In genomic region chr14:82075566-82075965, GRCh38 we compare ENCODE assay signal across 9 cellular contexts.
DNase-seq lines count a peak whose midpoint lies in the region; ATAC-seq and TF ChIP-seq lines count a peak whose summit lies in the region.
"Had no signal": no experiment of that assay in that cellular context is flagged by ENCODE, and none has a peak within 500 bp of the region (broad histone marks: within the 10 kb centered on the region; RNA-seq: fewer than 3 reads in every experiment).

No MANE protein-coding gene starts in this region.

- no peaks in the 10 kb centered on the region for H3K27me3 Mint-ChIP-seq in activated naive CD8-positive, alpha-beta T cell treated with anti-CD3 and anti-CD28 coated beads, Interleukin-2, amount 10 ng/mL, durations not matched to agents 7 days and 5 days
- H3K27me3 Mint-ChIP-seq: activated B cell treated with CpG ODN at 0.5 μM for 24 hours had no signal

- H3K9me3 Mint-ChIP-seq in activated naive CD8-positive, alpha-beta T cell treated with anti-CD3 and anti-CD28 coated beads, Interleukin-2, amount 10 ng/mL, durations not matched to agents 7 days and 5 days, result peaks cover 1% of the 10 kb centered on the region

- intact Hi-C loops in right lobe of liver (cut with DNase I), result no loop called here

- no peaks in the 10 kb centered on the region for H3K4me1 Mint-ChIP-seq in activated naive CD8-positive, alpha-beta T cell treated with anti-CD3 and anti-CD28 coated beads, Interleukin-2, amount 10 ng/mL, durations not matched to agents 7 days and 5 days
- H3K4me1 Mint-ChIP-seq: activated B cell treated with CpG ODN at 0.5 μM for 24 hours had no signal

- no peaks in the 10 kb centered on the region for H3K36me3 ChIP-seq in right lobe of liver

- no peak overlapping the region for H3K4me3 Mint-ChIP-seq in activated naive CD8-positive, alpha-beta T cell treated with anti-CD3 and anti-CD28 coated beads, Interleukin-2, amount 10 ng/mL, durations not matched to agents 7 days and 5 days
- H3K4me3 Mint-ChIP-seq: activated B cell treated with CpG ODN at 0.5 μM for 24 hours had no signal

- H3K4me1 ChIP-seq in right lobe of liver, result no peaks in the 10 kb centered on the region

- TF ChIP-seq CTCF in right lobe of liver (IDR thresholded peaks at IDR 0.05), result no peak

- H3K9me3 ChIP-seq in right lobe of liver, result no peaks in the 10 kb centered on the region

- POLR2A ChIA-PET in activated naive CD8-positive, alpha-beta T cell treated with anti-CD3 and anti-CD28 coated beads, Interleukin-2, amount 10 ng/mL, durations not matched to agents 7 days and 5 days (lab: Charles Lee), result no interaction called here

- no peaks in the 10 kb centered on the region for H3K36me3 Mint-ChIP-seq in activated naive CD8-positive, alpha-beta T cell treated with anti-CD3 and anti-CD28 coated beads, Interleukin-2, amount 10 ng/mL, durations not matched to agents 7 days and 5 days

- no peak overlapping the region for H3K27ac ChIP-seq in right lobe of liver

- no peak for TF ChIP-seq EP300 in Ishikawa (IDR thresholded peaks at IDR 0.05; ENCODE audit: borderline replicate concordance)

- no peak for TF ChIP-seq RAD21 in Ishikawa (IDR thresholded peaks at IDR 0.05; ENCODE audit: low read depth)

- H3K4me3 ChIP-seq in right lobe of liver, result no peak overlapping the region

- ATAC-seq in activated naive CD8-positive, alpha-beta T cell treated with anti-CD3 and anti-CD28 coated beads, Interleukin-2, amount 10 ng/mL, durations not matched to agents 7 days and 5 days (ENCODE audit: low read depth), result no peak
- ATAC-seq in right lobe of liver, result peak; percentile 59 to 76 (median 75)

- H3K27ac Mint-ChIP-seq in activated naive CD8-positive, alpha-beta T cell treated with anti-CD3 and anti-CD28 coated beads, Interleukin-2, amount 10 ng/mL, durations not matched to agents 7 days and 5 days, result no peak overlapping the region
- H3K27ac Mint-ChIP-seq: activated B cell treated with CpG ODN at 0.5 μM for 24 hours had no signal

- H3K27me3 ChIP-seq in right lobe of liver, result no peaks in the 10 kb centered on the region

- 3% methylated on average over 3 of the region's 3 CpGs for WGBS in right lobe of liver (ENCODE audit: insufficient coverage, low coverage, low lambda C conversion rate, missing lambda C conversion rate)

- TF ChIP-seq POLR2A in right lobe of liver (IDR thresholded peaks at IDR 0.05), result no peak

- DNase-seq in ELF-1 (ENCODE audit: low read depth, low spot score) (peak; percentile 20), right lobe of liver (peak; percentile 47 to 60 (median 57)), SHP77 (lab: John Stamatoyannopoulos, UW) (no peak), CD1c-positive myeloid dendritic cell (ENCODE audit: extremely low spot score) (no peak), dedifferentiated amniotic fluid mesenchymal stem cell (ENCODE audit: extremely low spot score) (no peak), NCI-H187 treated with DMSO at 0.1 percent for 48 hours (lab: John Stamatoyannopoulos, UW) (no peak)
- DNase-seq in activated naive CD8-positive, alpha-beta T cell treated with anti-CD3 and anti-CD28 coated beads, Interleukin-2, amount 10 ng/mL, durations not matched to agents 7 days and 5 days, result peak; percentile 33
- DNase-seq: activated B cell treated with CpG ODN at 0.5 μM for 24 hours had no signal

TF ChIP-seq in Ishikawa, 13 proteins besides CTCF, POLR2A, EP300 and RAD21:
- TF ChIP-seq REST (IDR thresholded peaks at IDR 0.05; ENCODE audit: low read depth), result peak; percentile 92
- no peak for TF ChIP-seq EGR1 (IDR thresholded peaks at IDR 0.05)
TF ChIP-seq in Ishikawa: peak in this region for 1.

Comparison
In these comparisons a context has a peak if more than half of its experiments do, and no peak if none do; other contexts are left out.
1. DNase-seq: peak in ELF-1 (single experiment), activated naive CD8-positive, alpha-beta T cell treated with anti-CD3 and anti-CD28 coated beads, Interleukin-2, amount 10 ng/mL, durations not matched to agents 7 days and 5 days (single experiment) and right lobe of liver (3 of 3); none in SHP77 (0 of 2), CD1c-positive myeloid dendritic cell (single experiment), dedifferentiated amniotic fluid mesenchymal stem cell (single experiment) and NCI-H187 treated with DMSO at 0.1 percent for 48 hours (single experiment).